16 cellular contexts compared by ENCODE assay signal in the genomic region with DNA sequence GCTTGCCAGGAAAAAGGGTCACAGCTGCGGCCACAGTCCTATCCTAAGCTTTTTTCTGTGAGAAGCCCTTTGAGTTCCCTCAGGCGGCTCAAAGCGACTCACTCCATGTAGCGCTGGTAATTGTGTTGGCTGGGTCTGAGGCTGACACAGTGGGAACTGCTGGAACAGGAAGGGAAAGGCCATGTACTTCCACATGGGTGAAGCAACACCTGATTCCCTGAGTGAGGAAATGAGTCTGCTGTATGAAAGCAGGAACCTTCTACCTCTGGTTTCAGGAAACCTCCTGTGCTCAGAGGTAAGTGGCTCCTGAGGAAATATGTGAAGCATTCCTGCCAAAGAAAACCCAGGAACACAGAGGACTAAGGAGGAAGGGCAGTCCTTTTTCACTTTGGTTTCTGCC.
"Had no signal": no experiment of that assay in that cellular context is flagged by ENCODE, and none has a peak within 500 bp of the region (broad histone marks: within the 10 kb centered on the region; RNA-seq: fewer than 3 reads in every experiment).

No MANE protein-coding gene starts in this region.

- H3K4me2 ChIP-seq: hepatocyte had no signal

- H3K79me2 ChIP-seq: hepatocyte had no signal

- H3K4me1 ChIP-seq: ascending aorta, tibial artery had no signal

- H3K36me3 ChIP-seq: ascending aorta, tibial artery, WERI-Rb-1 had no signal

- ATAC-seq: effector memory CD8-positive, alpha-beta T cell; natural killer cell treated with Interleukin-12 subunit alpha and Interleukin-12 subunit beta and Interleukin-15 and Interleukin-18, amount 100 ng/mL, for 72 hours; right cardiac atrium; stimulated activated naive B cell treated with anti-CD40 and anti-IgM and Interleukin-4, amounts not matched to agents 10 μg/mL and 1 μg/mL and 100 μg/mL, for 72 hours had no signal

- DNase-seq: activated CD4-positive, alpha-beta memory T cell treated with anti-CD3 and anti-CD28 coated beads, Interleukin-2, amount 10 ng/mL, durations not matched to agents 7 days and 5 days; activated CD4-positive, alpha-beta T cell treated with anti-CD3 and anti-CD28 coated beads for 4 hours; activated naive CD4-positive, alpha-beta T cell treated with anti-CD3 and anti-CD28 coated beads, Interleukin-2, amount 10 ng/mL, durations not matched to agents 7 days and 5 days; activated T-cell treated with anti-CD3 and anti-CD28 coated beads, Interleukin-2, amount 50 U/mL, for 24 hours; dermis blood vessel endothelial cell; effector memory CD8-positive, alpha-beta T cell; right cardiac atrium; stimulated activated CD4-positive, alpha-beta T cell treated with anti-CD3 and anti-CD28 coated beads, Interleukin-15, amount 100 ng/mL, for 24 hours; stimulated activated CD4-positive, alpha-beta T cell treated with anti-CD3 and anti-CD28 coated beads, Interleukin-4, amount 100 ng/mL, for 1 hour; stimulated activated naive B cell treated with anti-CD40 and anti-IgM and Interleukin-4, amounts not matched to agents 10 μg/mL and 1 μg/mL and 100 μg/mL, for 72 hours; tibial artery; WERI-Rb-1 had no signal

- H2AFZ ChIP-seq: hepatocyte had no signal

- H3K27ac ChIP-seq: ascending aorta, hepatocyte, skin epidermis, tibial artery, WERI-Rb-1 had no signal

- H3K27me3 ChIP-seq: ascending aorta, hepatocyte, tibial artery had no signal

- H3K9me3 ChIP-seq: ascending aorta, tibial artery had no signal

- H3K4me3 ChIP-seq: ascending aorta, hepatocyte, skin epidermis, tibial artery had no signal
